In genomic region chr6:27470023-27470422, GRCh38 we compare ENCODE assay signal across 21 cellular contexts. TPM values are rescaled to one million over a fixed set of nuclear protein-coding genes. Genes with fewer than 3 reads are reported as not detected.
DNase-seq lines count a peak whose midpoint lies in the region; ATAC-seq and TF ChIP-seq lines count a peak whose summit lies in the region.
"Had no signal": no experiment of that assay in that cellular context is flagged by ENCODE, and none has a peak within 500 bp of the region (broad histone marks: within the 10 kb centered on the region; RNA-seq: fewer than 3 reads in every experiment).

No MANE protein-coding gene starts in this region.

- peaks cover 6% of the 10 kb centered on the region for H3F3A ChIP-seq in PC-3 (ENCODE audit: low read length, unreplicated experiment)

- no peak for DNase-seq in CD4-positive, alpha-beta T cell
- DNase-seq in PC-3 (no peak), hepatocyte (ENCODE audit: low spot score) (no peak), putamen (ENCODE audit: low spot score) (no peak)
- DNase-seq in activated effector memory CD4-positive, alpha-beta T cell treated with anti-CD3 and anti-CD28 coated beads, Interleukin-2, amount 50 U/mL, for 16 hours, result no peak
- DNase-seq: activated CD4-positive, alpha-beta T cell treated with anti-CD3 and anti-CD28 coated beads, Interleukin-2, amount 50 U/mL, for 4 hours; AML-193; amygdala; central memory CD4-positive, alpha-beta T cell; erythroblast; foreskin melanocyte; H9; kidney glomerular epithelial cell; naive B cell; NCI-H2029; NCI-H446; RPMI8226; spleen had no signal

- H3K9me3 ChIP-seq in BLaER1 treated with 17β-estradiol and CSF1 and Interleukin-3, amounts not matched to agents 10 nM and 100 nM (replicated peaks in 1 of 11), result peaks cover 48 to 64% (median 57%) of the 10 kb centered on the region in 11 experiments
- H3K9me3 ChIP-seq in CD4-positive, alpha-beta T cell (ENCODE audit: control insufficient read depth, low read length), result no peaks in the 10 kb centered on the region
- H3K9me3 ChIP-seq in PC-3 (ENCODE audit: low read length) (no peaks in the 10 kb centered on the region), hepatocyte (ENCODE audit: low read depth) (no peaks in the 10 kb centered on the region)
- H3K9me3 ChIP-seq: spleen had no signal

- no peaks in the 10 kb centered on the region for H3K9me3 Mint-ChIP-seq in CD4-positive, alpha-beta T cell
- H3K9me3 Mint-ChIP-seq: naive B cell had no signal

- CTCF ChIA-PET in CD4-positive, alpha-beta T cell (lab: Charles Lee), result no interaction called here
- CTCF ChIA-PET in PC-3 (lab: Charles Lee), result no interaction called here

- H3K4me2 ChIP-seq in BLaER1 treated with 17β-estradiol and CSF1 and Interleukin-3, amounts not matched to agents 10 nM and 100 nM, result peak overlapping the region; percentile 22 to 92 (median 81); a peak in 16 of 22 replicates
- peak overlapping the region; percentile 95 for H3K4me2 ChIP-seq in PC-3 (ENCODE audit: low read length)
- H3K4me2 ChIP-seq in hepatocyte, result peak overlapping the region; percentile 87

- ATAC-seq in CD4-positive, alpha-beta T cell (ENCODE audit: poor library complexity), result no peak
- ATAC-seq in PC-3 (no peak), HG02571 (IDR thresholded peaks at IDR 0.05; ENCODE audit: unreplicated experiment) (no peak), GM18511 (IDR thresholded peaks at IDR 0.05; ENCODE audit: unreplicated experiment) (no peak)

- no peaks in the 10 kb centered on the region for H4K20me1 ChIP-seq in BLaER1 treated with 17β-estradiol and CSF1 and Interleukin-3, amounts not matched to agents 10 nM and 100 nM
- H4K20me1 ChIP-seq in PC-3 (ENCODE audit: low read length) (no peaks in the 10 kb centered on the region), hepatocyte (ENCODE audit: insufficient read depth, poor library complexity, severe bottlenecking) (no peaks in the 10 kb centered on the region)

- no peak overlapping the region for H2AFZ ChIP-seq in PC-3 (ENCODE audit: low read length)
- no peak overlapping the region for H2AFZ ChIP-seq in hepatocyte

- no peak overlapping the region for H3K27ac ChIP-seq in BLaER1 treated with 17β-estradiol and CSF1 and Interleukin-3, amounts not matched to agents 10 nM and 100 nM
- no peak overlapping the region for H3K27ac ChIP-seq in CD4-positive, alpha-beta T cell (ENCODE audit: low read depth, low read length)
- H3K27ac ChIP-seq in PC-3 (ENCODE audit: low read length) (no peak overlapping the region), hepatocyte (no peak overlapping the region)
- H3K27ac ChIP-seq: spleen had no signal

- intact Hi-C loops in CD4-positive, alpha-beta T cell (cut with DNase I, micrococcal nuclease), result loop anchor here (5.0 to 10.0 kb wide), 10 partner anchors 78 to 1445 kb away; partner anchors contain the start of genes HMGN4 (in 1 of the 2), POM121L2 (in 1 of the 2), ZNF391 (in 1 of the 2) and ZSCAN23 (in 1 of the 2)
- intact Hi-C loops in PC-3 (cut with micrococcal nuclease), result loop anchor here (5.0 to 10.0 kb wide), 2 partner anchors 215 to 283 kb away; no protein-coding TSS in a partner anchor

- TF ChIP-seq CTCF in CD4-positive, alpha-beta T cell (IDR thresholded peaks at IDR 0.05), result no peak
- TF ChIP-seq CTCF in PC-3 (conservative IDR thresholded peaks at IDR 0.05; ENCODE audit: low read depth, low read length), result no peak
- TF ChIP-seq CTCF in hepatocyte (IDR thresholded peaks at IDR 0.05; ENCODE audit: poor library complexity), result no peak

- WGBS in hepatocyte (ENCODE audit: low lambda C conversion rate, missing lambda C conversion rate), result 92% methylated on average over 2 of the region's 2 CpGs

- no peaks in the 10 kb centered on the region; a peak in 1 of 22 replicates for H3K27me3 ChIP-seq in BLaER1 treated with 17β-estradiol and CSF1 and Interleukin-3, amounts not matched to agents 10 nM and 100 nM
- no peaks in the 10 kb centered on the region for H3K27me3 ChIP-seq in CD4-positive, alpha-beta T cell (ENCODE audit: control insufficient read depth, insufficient read depth, low read length)
- H3K27me3 ChIP-seq in PC-3 (ENCODE audit: low read length) (no peaks in the 10 kb centered on the region), hepatocyte (no peaks in the 10 kb centered on the region)
- H3K27me3 ChIP-seq: spleen had no signal

- H3K4me3 Mint-ChIP-seq in CD4-positive, alpha-beta T cell, result no peak overlapping the region
- H3K4me3 Mint-ChIP-seq: H9 had no signal

- H3K4me1 Mint-ChIP-seq in CD4-positive, alpha-beta T cell (ENCODE audit: low read depth), result peaks cover 70% of the 10 kb centered on the region

- H3K36me3 ChIP-seq in BLaER1 treated with 17β-estradiol and CSF1 and Interleukin-3, amounts not matched to agents 10 nM and 100 nM, result peaks cover 52 to 62% (median 56%) of the 10 kb centered on the region in 11 experiments
- H3K36me3 ChIP-seq in PC-3 (ENCODE audit: low read depth, low read length) (peaks cover 43% of the 10 kb centered on the region), hepatocyte (replicated peaks; ENCODE audit: insufficient read depth, low read depth) (no peaks in the 10 kb centered on the region)

- no peaks in the 10 kb centered on the region for H3K9me2 ChIP-seq in PC-3 (replicated peaks; ENCODE audit: low read length)
- H3K9me2 ChIP-seq in hepatocyte (replicated peaks; ENCODE audit: insufficient read depth), result no peaks in the 10 kb centered on the region

- peaks cover 47% of the 10 kb centered on the region for H3K79me2 ChIP-seq in PC-3 (ENCODE audit: low read length)
- peaks cover 41% of the 10 kb centered on the region for H3K79me2 ChIP-seq in hepatocyte

- H3K4me1 ChIP-seq in BLaER1 treated with 17β-estradiol and CSF1 and Interleukin-3, amounts not matched to agents 10 nM and 100 nM, result peaks cover 8 to 24% (median 18%) of the 10 kb centered on the region in 10 experiments; a peak in 18 of 20 replicates
- H3K4me1 ChIP-seq in PC-3 (ENCODE audit: insufficient read depth, low read length) (peaks cover 27% of the 10 kb centered on the region), hepatocyte (ENCODE audit: insufficient read depth) (peaks cover 8% of the 10 kb centered on the region)

- H3K27ac Mint-ChIP-seq in CD4-positive, alpha-beta T cell, result peak overlapping the region; percentile 91

- H3K36me3 Mint-ChIP-seq in CD4-positive, alpha-beta T cell (ENCODE audit: low read depth), result peaks cover 66% of the 10 kb centered on the region

- POLR2A ChIA-PET in CD4-positive, alpha-beta T cell (lab: Charles Lee), result interaction anchor here (0.6 to 1.2 kb wide), 2 partner anchors 9 to 340 kb away, joined by 3 read pairs; a partner anchor contains a TSS
- POLR2A ChIA-PET in PC-3 (lab: Charles Lee; ENCODE audit: unreplicated experiment), result no interaction called here

- no peak overlapping the region; a peak in 1 of 22 replicates for H3K9ac ChIP-seq in BLaER1 treated with 17β-estradiol and CSF1 and Interleukin-3, amounts not matched to agents 10 nM and 100 nM
- H3K9ac ChIP-seq in PC-3 (ENCODE audit: low read length), result no peak overlapping the region

- H3K27me3 Mint-ChIP-seq in CD4-positive, alpha-beta T cell, result no peaks in the 10 kb centered on the region
- H3K27me3 Mint-ChIP-seq: naive B cell had no signal

- no TSS peak for BruUV-seq in PC-3 (replicated peaks; lab: Mats Ljungman, UMichigan)

- peak overlapping the region in 7 of 10 experiments; percentile 50 to 90 (median 84); a peak in 8 of 20 replicates for H3K4me3 ChIP-seq in BLaER1 treated with 17β-estradiol and CSF1 and Interleukin-3, amounts not matched to agents 10 nM and 100 nM
- H3K4me3 ChIP-seq in PC-3 (ENCODE audit: low read length) (peak overlapping the region; percentile 93; the same call in 1 of the 2 replicates), hepatocyte (no peak overlapping the region)
- H3K4me3 ChIP-seq: spleen had no signal

RNA-seq across cellular contexts. Expression of gene ZNF184, which starts 2.9 kb away (rescaled TPM):
- total RNA-seq in CD4-positive, alpha-beta T cell, result 10 to 100 TPM; 19.6 to 21.1 TPM
- 7.0 and 10.2 TPM in 2 replicates for total RNA-seq in PC-3 (2014; rRNA removed)
- total RNA-seq in hepatocyte, result 10.7 and 12.3 TPM in 2 replicates
- polyA plus RNA-seq in hepatocyte, result 5.1 and 5.3 TPM in 2 replicates
